Comparison of ENCODE assay signal across 25 cellular contexts in genomic region chr15:32842081-32842480, GRCh38.
"Had no signal": no experiment of that assay in that cellular context is flagged by ENCODE, and none has a peak within 500 bp of the region (broad histone marks: within the 10 kb centered on the region; RNA-seq: fewer than 3 reads in every experiment).

No MANE protein-coding gene starts in this region.

- H3K27me3 ChIP-seq: colonic mucosa, right atrium auricular region, stomach, thyroid gland, vagina had no signal

- H3K4me1 Mint-ChIP-seq: stimulated activated effector memory CD8-positive, alpha-beta T cell treated with anti-CD3 and anti-CD28 coated beads, Interleukin-12 subunit alpha, Interleukin-12 subunit beta, amount 100 ng/mL, for 72 hours had no signal

- H3K27ac Mint-ChIP-seq: dendritic cell treated with granulocyte-macrophage colony-stimulating factor and Interleukin-4, amounts not matched to agents 40 ng/mL and 50 ng/mL, for 4 days; endodermal cell; mesothelial cell of epicardium; natural killer cell treated with Interleukin-12 subunit alpha and Interleukin-12 subunit beta and Interleukin-15 and Interleukin-18, amount 100 ng/mL, for 72 hours; stimulated activated effector memory CD8-positive, alpha-beta T cell treated with anti-CD3 and anti-CD28 coated beads, Interleukin-12 subunit alpha, Interleukin-12 subunit beta, amount 100 ng/mL, for 72 hours had no signal

- H3K36me3 Mint-ChIP-seq: mesothelial cell of epicardium; naive B cell; natural killer cell treated with Interleukin-12 subunit alpha and Interleukin-12 subunit beta and Interleukin-15 and Interleukin-18, amount 100 ng/mL, for 72 hours; stimulated activated effector memory CD8-positive, alpha-beta T cell treated with anti-CD3 and anti-CD28 coated beads, Interleukin-12 subunit alpha, Interleukin-12 subunit beta, amount 100 ng/mL, for 72 hours had no signal

- H3K27me3 Mint-ChIP-seq: dendritic cell treated with granulocyte-macrophage colony-stimulating factor and Interleukin-4, amounts not matched to agents 40 ng/mL and 50 ng/mL, for 4 days had no signal

- H3K9me3 ChIP-seq: colonic mucosa, lower lobe of right lung, mucosa of descending colon, neutrophil, prostate gland, right atrium auricular region, stomach, thyroid gland, vagina had no signal

- H3K4me3 ChIP-seq: colonic mucosa, lower lobe of right lung, mucosa of descending colon, prostate gland, right atrium auricular region, stomach, thyroid gland, vagina had no signal

- ATAC-seq: esophagus mucosa; left ventricle myocardium superior; lower lobe of right lung; mucosa of descending colon; natural killer cell treated with Interleukin-12 subunit alpha and Interleukin-12 subunit beta and Interleukin-15 and Interleukin-18, amount 100 ng/mL, for 72 hours; sciatic nerve; stimulated activated effector memory CD8-positive, alpha-beta T cell treated with anti-CD3 and anti-CD28 coated beads, Interleukin-12 subunit alpha, Interleukin-12 subunit beta, amount 100 ng/mL, for 72 hours had no signal

- DNase-seq: colonic mucosa; effector CD8-positive, alpha-beta T cell; endodermal cell; left ventricle myocardium superior; lower lobe of right lung; mucosa of descending colon; naive B cell; stimulated activated CD4-positive, alpha-beta T cell treated with anti-CD3 and anti-CD28 coated beads, Interleukin-2, amount 100 ng/mL, for 24 hours; stimulated activated CD4-positive, alpha-beta T cell treated with anti-CD3 and anti-CD28 coated beads, Interleukin-4, amount 100 ng/mL, for 24 hours; stimulated activated naive CD4-positive, alpha-beta T cell treated with Interleukin-2 at 50 U/mL for 16 hours; stomach; thyroid gland; trophoblast cell had no signal

- H3K4me1 ChIP-seq: colonic mucosa, lower lobe of right lung, prostate gland, right atrium auricular region, thyroid gland, vagina had no signal

- H3K4me3 Mint-ChIP-seq: dendritic cell treated with granulocyte-macrophage colony-stimulating factor and Interleukin-4, amounts not matched to agents 40 ng/mL and 50 ng/mL, for 4 days; endodermal cell; mesothelial cell of epicardium; naive B cell; natural killer cell treated with Interleukin-12 subunit alpha and Interleukin-12 subunit beta and Interleukin-15 and Interleukin-18, amount 100 ng/mL, for 72 hours; neural crest cell; stimulated activated effector memory CD8-positive, alpha-beta T cell treated with anti-CD3 and anti-CD28 coated beads, Interleukin-12 subunit alpha, Interleukin-12 subunit beta, amount 100 ng/mL, for 72 hours had no signal

- H3K27ac ChIP-seq: colonic mucosa, epithelial cell of prostate, lower lobe of right lung, neutrophil, prostate gland, right atrium auricular region, stomach, thyroid gland, vagina had no signal

- H3K9me3 Mint-ChIP-seq: dendritic cell treated with granulocyte-macrophage colony-stimulating factor and Interleukin-4, amounts not matched to agents 40 ng/mL and 50 ng/mL, for 4 days; mesothelial cell of epicardium; natural killer cell treated with Interleukin-12 subunit alpha and Interleukin-12 subunit beta and Interleukin-15 and Interleukin-18, amount 100 ng/mL, for 72 hours; stimulated activated effector memory CD8-positive, alpha-beta T cell treated with anti-CD3 and anti-CD28 coated beads, Interleukin-12 subunit alpha, Interleukin-12 subunit beta, amount 100 ng/mL, for 72 hours had no signal

- H3K36me3 ChIP-seq: colonic mucosa, lower lobe of right lung, neutrophil, prostate gland, right atrium auricular region, stomach, thyroid gland, vagina had no signal
